ENCODE assay signal across 1 cellular context in the genomic region with DNA sequence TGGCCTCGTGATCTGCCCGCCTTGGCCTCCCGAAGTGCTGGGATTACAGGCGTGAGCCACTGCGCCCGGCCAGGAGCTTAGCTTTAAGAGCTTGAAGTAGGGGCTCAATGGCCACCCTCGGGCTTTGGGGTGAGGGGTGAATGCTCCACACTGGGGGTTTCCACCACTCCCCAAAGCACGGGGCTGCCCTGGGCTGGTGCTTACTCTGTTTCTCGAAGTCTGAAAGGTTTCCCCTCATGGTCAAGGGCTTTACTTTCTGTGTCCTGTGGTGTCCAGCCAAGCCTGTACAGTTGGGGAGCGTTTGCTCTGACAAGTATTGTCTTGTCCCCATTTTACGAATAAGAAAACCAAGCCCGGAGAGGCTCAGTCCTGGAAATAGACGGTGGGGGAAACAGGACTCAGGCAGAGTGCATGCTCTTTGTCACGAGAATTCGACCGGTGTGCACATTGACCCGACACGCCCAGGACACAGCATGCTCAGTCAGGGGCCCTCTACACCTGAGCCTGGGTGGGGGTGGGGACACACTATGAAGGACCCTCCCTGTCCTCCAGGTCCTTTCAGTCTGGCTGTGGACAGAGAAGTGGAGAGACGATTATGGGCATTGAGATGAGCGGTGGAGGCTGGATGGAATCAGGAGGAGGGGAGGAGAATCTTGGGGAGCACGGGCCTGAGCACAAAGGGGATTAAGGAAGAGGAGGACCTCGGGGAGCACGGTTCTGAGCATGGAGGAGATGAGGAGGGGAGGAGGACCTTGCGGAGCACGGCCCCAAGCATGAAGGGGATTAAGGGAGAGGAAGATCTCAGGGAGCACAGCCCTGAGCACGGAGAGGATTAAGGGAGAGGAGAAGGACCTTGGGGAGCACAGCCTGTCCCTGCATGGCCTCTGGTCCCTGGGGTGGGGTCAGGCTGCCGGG.
TF ChIP-seq lines count a peak whose summit lies in the region.

No MANE protein-coding gene starts in this region.

TF ChIP-seq in H1, 55 proteins besides CTCF, POLR2A, EP300 and RAD21:
- no peak for TF ChIP-seq KDM4A (IDR thresholded peaks at IDR 0.05; ENCODE audit: low read depth, low read length, severe bottlenecking)
- no peak for TF ChIP-seq CBX5 (IDR thresholded peaks at IDR 0.05; ENCODE audit: low read depth, low read length)
- TF ChIP-seq BCL11A (IDR thresholded peaks at IDR 0.05; ENCODE audit: low read depth in 2 of 2, low read length in 2 of 2), result no peak
- no peak for TF ChIP-seq CTBP2 (IDR thresholded peaks at IDR 0.05; ENCODE audit: borderline replicate concordance, insufficient read depth, insufficient read length, low read length)
- TF ChIP-seq RXRA (IDR thresholded peaks at IDR 0.05; ENCODE audit: insufficient read depth, low read depth, low read length), result no peak
- no peak for TF ChIP-seq KDM5A (IDR thresholded peaks at IDR 0.05; ENCODE audit: low read length)
- TF ChIP-seq POU5F1 (IDR thresholded peaks at IDR 0.05; ENCODE audit: low read depth, low read length), result no peak
- no peak for TF ChIP-seq GTF2F1 (IDR thresholded peaks at IDR 0.05; ENCODE audit: borderline replicate concordance, low read depth, low read length)
- no peak for TF ChIP-seq GABPA (IDR thresholded peaks at IDR 0.05; ENCODE audit: borderline replicate concordance, insufficient read depth, low read length)
- TF ChIP-seq HDAC2 (IDR thresholded peaks at IDR 0.05; ENCODE audit: borderline replicate concordance in 1 of 2, low read depth in 2 of 2, low read length in 2 of 2), result no peak
- no peak for TF ChIP-seq SRF (IDR thresholded peaks at IDR 0.05; ENCODE audit: low read depth, low read length)
- no peak for TF ChIP-seq SIRT6 (IDR thresholded peaks at IDR 0.05; ENCODE audit: low read length)
- TF ChIP-seq, protein P1, sequence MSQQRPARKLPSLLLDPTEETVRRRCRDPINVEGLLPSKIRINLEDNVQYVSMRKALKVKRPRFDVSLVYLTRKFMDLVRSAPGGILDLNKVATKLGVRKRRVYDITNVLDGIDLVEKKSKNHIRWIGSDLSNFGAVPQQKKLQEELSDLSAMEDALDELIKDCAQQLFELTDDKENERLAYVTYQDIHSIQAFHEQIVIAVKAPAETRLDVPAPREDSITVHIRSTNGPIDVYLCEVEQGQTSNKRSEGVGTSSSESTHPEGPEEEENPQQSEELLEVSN (IDR thresholded peaks at IDR 0.05), result no peak
- TF ChIP-seq JUN (IDR thresholded peaks at IDR 0.05; ENCODE audit: low read depth, low read length), result no peak
- no peak for TF ChIP-seq FOSL1 (IDR thresholded peaks at IDR 0.05; ENCODE audit: insufficient read depth, low read depth, low read length)
- TF ChIP-seq ASH2L (IDR thresholded peaks at IDR 0.05; ENCODE audit: low read length), result no peak
- TF ChIP-seq ZNF274 (IDR thresholded peaks at IDR 0.05; ENCODE audit: borderline replicate concordance, extremely low read depth, low read length), result no peak
- no peak for TF ChIP-seq POLR2AphosphoS5 (IDR thresholded peaks at IDR 0.05; ENCODE audit: low read depth, low read length)
- no peak for TF ChIP-seq CHD2 (IDR thresholded peaks at IDR 0.05; ENCODE audit: low read length)
- TF ChIP-seq, protein P2, sequence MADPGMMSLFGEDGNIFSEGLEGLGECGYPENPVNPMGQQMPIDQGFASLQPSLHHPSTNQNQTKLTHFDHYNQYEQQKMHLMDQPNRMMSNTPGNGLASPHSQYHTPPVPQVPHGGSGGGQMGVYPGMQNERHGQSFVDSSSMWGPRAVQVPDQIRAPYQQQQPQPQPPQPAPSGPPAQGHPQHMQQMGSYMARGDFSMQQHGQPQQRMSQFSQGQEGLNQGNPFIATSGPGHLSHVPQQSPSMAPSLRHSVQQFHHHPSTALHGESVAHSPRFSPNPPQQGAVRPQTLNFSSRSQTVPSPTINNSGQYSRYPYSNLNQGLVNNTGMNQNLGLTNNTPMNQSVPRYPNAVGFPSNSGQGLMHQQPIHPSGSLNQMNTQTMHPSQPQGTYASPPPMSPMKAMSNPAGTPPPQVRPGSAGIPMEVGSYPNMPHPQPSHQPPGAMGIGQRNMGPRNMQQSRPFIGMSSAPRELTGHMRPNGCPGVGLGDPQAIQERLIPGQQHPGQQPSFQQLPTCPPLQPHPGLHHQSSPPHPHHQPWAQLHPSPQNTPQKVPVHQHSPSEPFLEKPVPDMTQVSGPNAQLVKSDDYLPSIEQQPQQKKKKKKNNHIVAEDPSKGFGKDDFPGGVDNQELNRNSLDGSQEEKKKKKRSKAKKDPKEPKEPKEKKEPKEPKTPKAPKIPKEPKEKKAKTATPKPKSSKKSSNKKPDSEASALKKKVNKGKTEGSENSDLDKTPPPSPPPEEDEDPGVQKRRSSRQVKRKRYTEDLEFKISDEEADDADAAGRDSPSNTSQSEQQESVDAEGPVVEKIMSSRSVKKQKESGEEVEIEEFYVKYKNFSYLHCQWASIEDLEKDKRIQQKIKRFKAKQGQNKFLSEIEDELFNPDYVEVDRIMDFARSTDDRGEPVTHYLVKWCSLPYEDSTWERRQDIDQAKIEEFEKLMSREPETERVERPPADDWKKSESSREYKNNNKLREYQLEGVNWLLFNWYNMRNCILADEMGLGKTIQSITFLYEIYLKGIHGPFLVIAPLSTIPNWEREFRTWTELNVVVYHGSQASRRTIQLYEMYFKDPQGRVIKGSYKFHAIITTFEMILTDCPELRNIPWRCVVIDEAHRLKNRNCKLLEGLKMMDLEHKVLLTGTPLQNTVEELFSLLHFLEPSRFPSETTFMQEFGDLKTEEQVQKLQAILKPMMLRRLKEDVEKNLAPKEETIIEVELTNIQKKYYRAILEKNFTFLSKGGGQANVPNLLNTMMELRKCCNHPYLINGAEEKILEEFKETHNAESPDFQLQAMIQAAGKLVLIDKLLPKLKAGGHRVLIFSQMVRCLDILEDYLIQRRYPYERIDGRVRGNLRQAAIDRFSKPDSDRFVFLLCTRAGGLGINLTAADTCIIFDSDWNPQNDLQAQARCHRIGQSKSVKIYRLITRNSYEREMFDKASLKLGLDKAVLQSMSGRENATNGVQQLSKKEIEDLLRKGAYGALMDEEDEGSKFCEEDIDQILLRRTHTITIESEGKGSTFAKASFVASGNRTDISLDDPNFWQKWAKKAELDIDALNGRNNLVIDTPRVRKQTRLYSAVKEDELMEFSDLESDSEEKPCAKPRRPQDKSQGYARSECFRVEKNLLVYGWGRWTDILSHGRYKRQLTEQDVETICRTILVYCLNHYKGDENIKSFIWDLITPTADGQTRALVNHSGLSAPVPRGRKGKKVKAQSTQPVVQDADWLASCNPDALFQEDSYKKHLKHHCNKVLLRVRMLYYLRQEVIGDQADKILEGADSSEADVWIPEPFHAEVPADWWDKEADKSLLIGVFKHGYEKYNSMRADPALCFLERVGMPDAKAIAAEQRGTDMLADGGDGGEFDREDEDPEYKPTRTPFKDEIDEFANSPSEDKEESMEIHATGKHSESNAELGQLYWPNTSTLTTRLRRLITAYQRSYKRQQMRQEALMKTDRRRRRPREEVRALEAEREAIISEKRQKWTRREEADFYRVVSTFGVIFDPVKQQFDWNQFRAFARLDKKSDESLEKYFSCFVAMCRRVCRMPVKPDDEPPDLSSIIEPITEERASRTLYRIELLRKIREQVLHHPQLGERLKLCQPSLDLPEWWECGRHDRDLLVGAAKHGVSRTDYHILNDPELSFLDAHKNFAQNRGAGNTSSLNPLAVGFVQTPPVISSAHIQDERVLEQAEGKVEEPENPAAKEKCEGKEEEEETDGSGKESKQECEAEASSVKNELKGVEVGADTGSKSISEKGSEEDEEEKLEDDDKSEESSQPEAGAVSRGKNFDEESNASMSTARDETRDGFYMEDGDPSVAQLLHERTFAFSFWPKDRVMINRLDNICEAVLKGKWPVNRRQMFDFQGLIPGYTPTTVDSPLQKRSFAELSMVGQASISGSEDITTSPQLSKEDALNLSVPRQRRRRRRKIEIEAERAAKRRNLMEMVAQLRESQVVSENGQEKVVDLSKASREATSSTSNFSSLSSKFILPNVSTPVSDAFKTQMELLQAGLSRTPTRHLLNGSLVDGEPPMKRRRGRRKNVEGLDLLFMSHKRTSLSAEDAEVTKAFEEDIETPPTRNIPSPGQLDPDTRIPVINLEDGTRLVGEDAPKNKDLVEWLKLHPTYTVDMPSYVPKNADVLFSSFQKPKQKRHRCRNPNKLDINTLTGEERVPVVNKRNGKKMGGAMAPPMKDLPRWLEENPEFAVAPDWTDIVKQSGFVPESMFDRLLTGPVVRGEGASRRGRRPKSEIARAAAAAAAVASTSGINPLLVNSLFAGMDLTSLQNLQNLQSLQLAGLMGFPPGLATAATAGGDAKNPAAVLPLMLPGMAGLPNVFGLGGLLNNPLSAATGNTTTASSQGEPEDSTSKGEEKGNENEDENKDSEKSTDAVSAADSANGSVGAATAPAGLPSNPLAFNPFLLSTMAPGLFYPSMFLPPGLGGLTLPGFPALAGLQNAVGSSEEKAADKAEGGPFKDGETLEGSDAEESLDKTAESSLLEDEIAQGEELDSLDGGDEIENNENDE (IDR thresholded peaks at IDR 0.05; ENCODE audit: insufficient replicate concordance, low read length), result no peak
